In the genomic region with DNA sequence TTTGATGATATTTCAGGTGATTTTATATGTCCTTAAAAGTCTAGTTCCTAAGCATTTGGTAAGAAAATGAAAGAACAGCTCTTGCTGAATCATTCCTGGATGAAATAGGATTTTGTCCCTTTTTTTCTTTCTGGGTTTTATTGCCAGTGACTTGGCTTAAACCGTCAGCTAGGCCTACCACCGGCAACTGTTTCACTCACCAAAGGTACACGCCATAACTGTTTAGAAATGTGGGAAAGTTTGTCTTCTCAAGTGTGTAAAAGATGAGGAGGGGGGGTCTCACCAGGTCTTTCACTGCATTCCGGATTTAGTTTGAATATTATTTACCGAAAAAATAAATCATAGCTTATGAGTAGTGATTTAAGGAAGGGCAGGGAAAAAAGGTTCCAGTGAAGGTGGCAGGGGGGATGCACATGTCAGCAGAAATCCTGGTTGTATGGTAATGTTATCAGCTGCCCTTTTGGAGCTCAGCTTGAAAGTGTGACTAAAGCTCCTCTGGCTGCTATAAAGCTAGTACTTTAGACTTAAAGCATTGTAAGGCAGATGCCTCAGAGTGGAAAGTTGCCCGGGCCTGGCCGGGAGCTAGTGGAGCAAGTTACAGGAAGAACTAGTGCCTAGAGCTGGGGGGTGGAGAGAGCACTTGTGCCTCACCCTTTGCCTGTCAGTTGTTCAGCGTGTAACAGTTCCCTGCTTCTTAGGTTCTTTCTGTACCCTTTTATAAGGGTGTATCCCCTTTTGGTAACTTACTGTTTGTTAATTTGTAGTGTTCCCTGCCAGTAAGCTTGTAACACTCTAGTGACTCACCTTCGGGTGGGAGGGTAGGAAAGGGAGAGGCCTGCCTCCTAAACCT, we compare ENCODE assay signal across 8 cellular contexts. TPM values are rescaled to one million over a fixed set of nuclear protein-coding genes. Genes with fewer than 3 reads are reported as not detected.
DNase-seq lines count a peak whose midpoint lies in the region; ATAC-seq and TF ChIP-seq lines count a peak whose summit lies in the region.

No MANE protein-coding gene starts in this region.

- peak; percentile 40 for DNase-seq in Calu3
- no peak for DNase-seq in MM.1S
- peak; percentile 64 for DNase-seq in activated T-cell treated with anti-CD3 and anti-CD28 coated beads, Interleukin-2, amount 50 U/mL, for 24 hours
- peak; percentile 79 to 87 for DNase-seq in foreskin fibroblast
- DNase-seq in occipital lobe (lab: John Stamatoyannopoulos, UW): peak; percentile 43
- no peak for DNase-seq in GM10248 (ENCODE audit: extremely low spot score)

- peaks cover 70% of the 10 kb centered on the region for H3K36me3 Mint-ChIP-seq in Calu3 (ENCODE audit: insufficient read depth, unreplicated experiment)
- H3K36me3 Mint-ChIP-seq in activated T-cell treated with anti-CD3 and anti-CD28 coated beads, Interleukin-2, amount 50 U/mL, for 24 hours (ENCODE audit: low read depth): peaks cover 54% of the 10 kb centered on the region

- intact Hi-C loops in Calu3 (cut with micrococcal nuclease; ENCODE audit: unreplicated experiment): loop anchor here (5.0 kb wide), 1 partner anchor 111 kb away; no protein-coding TSS in a partner anchor

- H3K79me2 ChIP-seq in MM.1S (ENCODE audit: low read length): peaks cover 74% of the 10 kb centered on the region

- no peaks in the 10 kb centered on the region for H3K9me2 ChIP-seq in MM.1S (replicated peaks; ENCODE audit: insufficient read depth, low read length)

- no peak overlapping the region for H3K9ac ChIP-seq in MM.1S (ENCODE audit: low read length)

- no peaks in the 10 kb centered on the region for H3K36me3 ChIP-seq in MM.1S (replicated peaks; ENCODE audit: insufficient read depth, low read length)
- H3K36me3 ChIP-seq in urinary bladder (ENCODE audit: insufficient read depth): no peaks in the 10 kb centered on the region

- peaks cover 20% of the 10 kb centered on the region for H3K4me1 Mint-ChIP-seq in Calu3 (ENCODE audit: low read depth, unreplicated experiment)
- H3K4me1 Mint-ChIP-seq in activated T-cell treated with anti-CD3 and anti-CD28 coated beads, Interleukin-2, amount 50 U/mL, for 24 hours (ENCODE audit: low read depth): peaks cover 69% of the 10 kb centered on the region

- no peaks in the 10 kb centered on the region for H3K9me3 ChIP-seq in MM.1S (replicated peaks; ENCODE audit: insufficient read depth, low read length)

- H3K27ac Mint-ChIP-seq in Calu3 (ENCODE audit: unreplicated experiment): peak overlapping the region; percentile 95
- H3K27ac Mint-ChIP-seq in activated T-cell treated with anti-CD3 and anti-CD28 coated beads, Interleukin-2, amount 50 U/mL, for 24 hours: peak overlapping the region; percentile 93

- TSS peak; percentile 61 for BruUV-seq in Calu3 (replicated peaks; lab: Mats Ljungman, UMichigan)

- no peak overlapping the region for H3K4me3 ChIP-seq in MM.1S (ENCODE audit: low read length)
- H3K4me3 ChIP-seq in foreskin fibroblast (ENCODE audit: low read depth in 1 of 2, low read length in 2 of 2): peak overlapping the region; percentile 63 to 88
- no peak overlapping the region for H3K4me3 ChIP-seq in urinary bladder (ENCODE audit: low read depth, low read length)

- H2AFZ ChIP-seq in MM.1S (ENCODE audit: low read length): no peak overlapping the region

- no peaks in the 10 kb centered on the region for H3K27me3 Mint-ChIP-seq in Calu3 (ENCODE audit: unreplicated experiment)
- H3K27me3 Mint-ChIP-seq in activated T-cell treated with anti-CD3 and anti-CD28 coated beads, Interleukin-2, amount 50 U/mL, for 24 hours: no peaks in the 10 kb centered on the region

- H3K4me3 Mint-ChIP-seq in Calu3 (ENCODE audit: low read depth, unreplicated experiment): peak overlapping the region; percentile 79
- H3K4me3 Mint-ChIP-seq in activated T-cell treated with anti-CD3 and anti-CD28 coated beads, Interleukin-2, amount 50 U/mL, for 24 hours: peak overlapping the region; percentile 96

- H3K27me3 ChIP-seq in MM.1S (replicated peaks; ENCODE audit: insufficient read depth, low read length): no peaks in the 10 kb centered on the region

- WGBS in urinary bladder: 27% methylated on average over 9 of the region's 9 CpGs

- no peaks in the 10 kb centered on the region for H4K20me1 ChIP-seq in MM.1S (ENCODE audit: insufficient read depth, low read length)

- H3K9me3 Mint-ChIP-seq in Calu3 (ENCODE audit: low read depth, unreplicated experiment): no peaks in the 10 kb centered on the region
- H3K9me3 Mint-ChIP-seq in activated T-cell treated with anti-CD3 and anti-CD28 coated beads, Interleukin-2, amount 50 U/mL, for 24 hours: no peaks in the 10 kb centered on the region

- TF ChIP-seq CTCF in Calu3 (IDR thresholded peaks at IDR 0.05; ENCODE audit: unreplicated experiment) (no peak), MM.1S (IDR thresholded peaks at IDR 0.05; ENCODE audit: low read length) (no peak), foreskin fibroblast (IDR thresholded peaks at IDR 0.05; ENCODE audit: low read depth, low read length) (no peak), GM10248 (IDR thresholded peaks at IDR 0.05; ENCODE audit: control extremely low read depth, extremely low read depth, low read depth, missing control alignments) (no peak)

- H3K27ac ChIP-seq in MM.1S (ENCODE audit: low read length): no peak overlapping the region
- peak overlapping the region; percentile 28 for H3K27ac ChIP-seq in urinary bladder (ENCODE audit: low read depth)

- 0 out of 2 replicates have a peak overlapping the region, but pooled peaks have one; percentile 68 for H3K4me2 ChIP-seq in MM.1S (ENCODE audit: low read depth, low read length)

- H3K4me1 ChIP-seq in MM.1S (ENCODE audit: low read length) (peaks cover 11% of the 10 kb centered on the region; the same call in 1 of the 2 replicates), urinary bladder (ENCODE audit: insufficient read depth) (peaks cover 7% of the 10 kb centered on the region)

- POLR2A ChIA-PET in GM10248 (lab: Yijun Ruan, JAX): interaction anchor here (1.2 to 1.4 kb wide), 3 partner anchors 9 to 128 kb away, joined by 3 read pairs; no protein-coding TSS in a partner anchor

- CTCF ChIA-PET in Calu3 (lab: Charles Lee) (interaction anchor here (1.2 to 1.6 kb wide), 2 partner anchors 109 to 237 kb away, joined by 3 to 5 read pairs; no protein-coding TSS in a partner anchor), GM10248 (lab: Yijun Ruan, JAX) (interaction anchor here (0.7 to 3.2 kb wide), 9 partner anchors 9 to 237 kb away, joined by 3 to 19 read pairs (median 3); no protein-coding TSS in a partner anchor)

- H3F3A ChIP-seq in MM.1S (ENCODE audit: insufficient read depth, low read length): no peaks in the 10 kb centered on the region

- ATAC-seq in GM18502 (IDR thresholded peaks at IDR 0.05; ENCODE audit: poor library complexity, unreplicated experiment): no peak

RNA-seq across cellular contexts. Expression of a gene that starts 3.1 kb away (rescaled TPM):
- 457 and 484 TPM in 2 replicates for total RNA-seq in Calu3 (2022)
- 91.9 TPM for total RNA-seq in occipital lobe
- 63.6 TPM for total RNA-seq in urinary bladder
- polyA plus RNA-seq in urinary bladder: 230 TPM

Comparison
In these comparisons a context has a peak if more than half of its experiments do, and no peak if none do; other contexts are left out.
1. DNase-seq: peak in Calu3 (single experiment), activated T-cell treated with anti-CD3 and anti-CD28 coated beads, Interleukin-2, amount 50 U/mL, for 24 hours (single experiment), foreskin fibroblast (2 of 2) and occipital lobe (single experiment); none in MM.1S (single experiment) and GM10248 (single experiment).
2. H3K4me3 ChIP-seq: peak in foreskin fibroblast (2 of 2); none in MM.1S (single experiment) and urinary bladder (single experiment).